In genomic region chr15:72269739-72270138, GRCh38 we compare ENCODE assay signal across 20 cellular contexts. TPM values are rescaled to one million over a fixed set of nuclear protein-coding genes. Genes with fewer than 3 reads are reported as not detected.
DNase-seq lines count a peak whose midpoint lies in the region; ATAC-seq, FAIRE-seq and TF ChIP-seq lines count a peak whose summit lies in the region.
"Had no signal": no experiment of that assay in that cellular context is flagged by ENCODE, and none has a peak within 500 bp of the region (broad histone marks: within the 10 kb centered on the region; RNA-seq: fewer than 3 reads in every experiment).

No MANE protein-coding gene starts in this region.

- H3K27me3 Mint-ChIP-seq in activated naive CD4-positive, alpha-beta T cell treated with anti-CD3 and anti-CD28 coated beads, Interleukin-2, amount 50 U/mL, for 24 hours: no peaks in the 10 kb centered on the region
- no peaks in the 10 kb centered on the region for H3K27me3 Mint-ChIP-seq in central memory CD8-positive, alpha-beta T cell
- H3K27me3 Mint-ChIP-seq in osteocyte (ENCODE audit: unreplicated experiment): no peaks in the 10 kb centered on the region
- H3K27me3 Mint-ChIP-seq: CD4-positive, CD25-positive, alpha-beta regulatory T cell had no signal

- H3K4me2 ChIP-seq in Loucy (ENCODE audit: low read depth, low read length, poor library complexity, severe bottlenecking): peak overlapping the region; percentile 81

- H3K4me3 ChIP-seq in Loucy (ENCODE audit: low read length, poor library complexity, severe bottlenecking) (peak overlapping the region; percentile 87), kidney (ENCODE audit: low read length in 2 of 2) (no peak overlapping the region)
- H3K4me3 ChIP-seq: BLaER1 treated with 17β-estradiol and CSF1 and Interleukin-3, amounts not matched to agents 10 nM and 100 nM; HAP-1 had no signal

- H3K36me3 Mint-ChIP-seq in activated naive CD4-positive, alpha-beta T cell treated with anti-CD3 and anti-CD28 coated beads, Interleukin-2, amount 50 U/mL, for 24 hours: peaks cover 23% of the 10 kb centered on the region
- H3K36me3 Mint-ChIP-seq in central memory CD8-positive, alpha-beta T cell (ENCODE audit: insufficient read depth): peaks cover 32% of the 10 kb centered on the region
- H3K36me3 Mint-ChIP-seq in osteocyte (ENCODE audit: unreplicated experiment): peaks cover 17% of the 10 kb centered on the region

- H3K9me3 ChIP-seq in Loucy (ENCODE audit: insufficient read depth, low read depth, low read length) (no peaks in the 10 kb centered on the region), kidney (ENCODE audit: control insufficient read depth in 1 of 2, low read length in 2 of 2) (no peaks in the 10 kb centered on the region)
- H3K9me3 ChIP-seq: BLaER1 treated with 17β-estradiol and CSF1 and Interleukin-3, amounts not matched to agents 10 nM and 100 nM; HAP-1 had no signal

- H3K9me3 Mint-ChIP-seq in activated naive CD4-positive, alpha-beta T cell treated with anti-CD3 and anti-CD28 coated beads, Interleukin-2, amount 50 U/mL, for 24 hours: no peaks in the 10 kb centered on the region
- H3K9me3 Mint-ChIP-seq in central memory CD8-positive, alpha-beta T cell: no peaks in the 10 kb centered on the region
- no peaks in the 10 kb centered on the region for H3K9me3 Mint-ChIP-seq in osteocyte (ENCODE audit: unreplicated experiment)
- H3K9me3 Mint-ChIP-seq: CD4-positive, CD25-positive, alpha-beta regulatory T cell; HFFc6 had no signal

- no peaks in the 10 kb centered on the region for H3K9me2 ChIP-seq in Loucy (replicated peaks; ENCODE audit: low read depth, low read length)

- H3K27me3 ChIP-seq in Loucy (ENCODE audit: insufficient read depth, low read length, poor library complexity, severe bottlenecking): no peaks in the 10 kb centered on the region
- H3K27me3 ChIP-seq: BLaER1 treated with 17β-estradiol and CSF1 and Interleukin-3, amounts not matched to agents 10 nM and 100 nM had no signal

- H4K20me1 ChIP-seq in Loucy (ENCODE audit: insufficient read depth, low read length, poor library complexity, severe bottlenecking): peaks cover 6% of the 10 kb centered on the region

- intact Hi-C loops in kidney (cut with DNase I): no loop called here

- no peak for ATAC-seq in central memory CD8-positive, alpha-beta T cell (replicated peaks; ENCODE audit: extremely low read depth, poor library complexity, severe bottlenecking)
- no peak for ATAC-seq in GM21390 (IDR thresholded peaks at IDR 0.05; ENCODE audit: unreplicated experiment)
- ATAC-seq: GM12878, HepG2 had no signal

- peaks cover 30% of the 10 kb centered on the region for H3K79me2 ChIP-seq in Loucy (ENCODE audit: insufficient read depth, low read length)

- TF ChIP-seq CTCF in Loucy (conservative IDR thresholded peaks at IDR 0.05; ENCODE audit: low read length) (no peak), osteocyte (IDR thresholded peaks at IDR 0.05) (no peak), kidney (IDR thresholded peaks at IDR 0.05; ENCODE audit: borderline replicate concordance, extremely low read depth, insufficient read depth) (no peak)

- no peak for FAIRE-seq in kidney (lab: Jason Lieb, UNC)
- FAIRE-seq: GM12878, H1, HepG2, HTR-8/SVneo had no signal

- H3K4me1 ChIP-seq in Loucy (ENCODE audit: insufficient read depth, low read length, poor library complexity, severe bottlenecking): peaks cover 25% of the 10 kb centered on the region
- peaks cover 0 to 11% of the 10 kb centered on the region in 2 donors for H3K4me1 ChIP-seq in kidney (ENCODE audit: control insufficient read depth in 1 of 2, insufficient read depth in 1 of 2, low read depth in 1 of 2, low read length in 2 of 2)

- no peak overlapping the region for H3K27ac ChIP-seq in kidney (ENCODE audit: low read depth in 2 of 2, low read length in 2 of 2)
- H3K27ac ChIP-seq: BLaER1 treated with 17β-estradiol and CSF1 and Interleukin-3, amounts not matched to agents 10 nM and 100 nM had no signal

- no peak overlapping the region for H2AFZ ChIP-seq in Loucy (ENCODE audit: low read length)

- no peak overlapping the region for H3K27ac Mint-ChIP-seq in activated naive CD4-positive, alpha-beta T cell treated with anti-CD3 and anti-CD28 coated beads, Interleukin-2, amount 50 U/mL, for 24 hours
- H3K27ac Mint-ChIP-seq in central memory CD8-positive, alpha-beta T cell (ENCODE audit: low read depth): peak overlapping the region; percentile 32
- H3K27ac Mint-ChIP-seq in osteocyte (ENCODE audit: unreplicated experiment): peak overlapping the region; percentile 27

- H3K4me3 Mint-ChIP-seq in activated naive CD4-positive, alpha-beta T cell treated with anti-CD3 and anti-CD28 coated beads, Interleukin-2, amount 50 U/mL, for 24 hours: peak overlapping the region; percentile 96
- no peak overlapping the region for H3K4me3 Mint-ChIP-seq in central memory CD8-positive, alpha-beta T cell
- H3K4me3 Mint-ChIP-seq in osteocyte (ENCODE audit: unreplicated experiment): no peak overlapping the region

- H3K4me1 Mint-ChIP-seq in activated naive CD4-positive, alpha-beta T cell treated with anti-CD3 and anti-CD28 coated beads, Interleukin-2, amount 50 U/mL, for 24 hours: peaks cover 56% of the 10 kb centered on the region
- H3K4me1 Mint-ChIP-seq in central memory CD8-positive, alpha-beta T cell: peaks cover 34% of the 10 kb centered on the region
- H3K4me1 Mint-ChIP-seq in osteocyte (ENCODE audit: unreplicated experiment): peaks cover 28% of the 10 kb centered on the region

- no peak for DNase-seq in activated naive CD4-positive, alpha-beta T cell treated with anti-CD3 and anti-CD28 coated beads, Interleukin-2, amount 50 U/mL, for 16 hours
- no peak for DNase-seq in central memory CD8-positive, alpha-beta T cell (ENCODE audit: low spot score in 2 of 2)
- DNase-seq in osteocyte (ENCODE audit: extremely low spot score, unreplicated experiment) (no peak), kidney (no peak), SHP77 (lab: John Stamatoyannopoulos, UW) (no peak)
- DNase-seq: ACHN; Calu3; CD4-positive, CD25-positive, alpha-beta regulatory T cell; DMS 273 treated with DMSO at 0.1 percent for 48 hours; HFFc6 had no signal

- H3K36me3 ChIP-seq in Loucy (ENCODE audit: insufficient read depth, low read length) (peaks cover 28% of the 10 kb centered on the region; the same call in 1 of the 2 replicates), kidney (ENCODE audit: control insufficient read depth in 1 of 2, insufficient read depth in 2 of 2, low read length in 2 of 2) (peaks cover 24 to 34% of the 10 kb centered on the region in 2 donors)

- peak overlapping the region; percentile 86 for H3K9ac ChIP-seq in Loucy (ENCODE audit: low read depth, low read length, poor library complexity, severe bottlenecking)
- no peak overlapping the region for H3K9ac ChIP-seq in kidney (ENCODE audit: low read length in 2 of 2)

- H3F3A ChIP-seq in Loucy (ENCODE audit: low read depth): no peaks in the 10 kb centered on the region

RNA-seq across cellular contexts. Expression of gene PARP6, which starts 2.6 kb away (rescaled TPM):
- total RNA-seq in osteocyte (93.9 and 97.8 TPM in 2 replicates), kidney (69.7 TPM)
- 50.4 TPM for polyA plus RNA-seq in kidney (ENCODE audit: insufficient read depth, low read depth, low replicate concordance)

RNA-seq across cellular contexts. Expression of gene PKM, which starts 38.7 kb away (rescaled TPM):
- total RNA-seq in osteocyte (602 and 617 TPM in 2 replicates), kidney (1,124 TPM)
- polyA plus RNA-seq in kidney (ENCODE audit: insufficient read depth, low read depth, low replicate concordance): 799 TPM

RNA-seq across cellular contexts. Expression of gene CELF6, which starts 50.2 kb away (rescaled TPM):
- total RNA-seq in osteocyte: 0.65 and 0.86 TPM in 2 replicates
- total RNA-seq in kidney: 3.5 TPM
- 3.8 TPM for polyA plus RNA-seq in kidney (ENCODE audit: insufficient read depth, low read depth, low replicate concordance)
- total RNA-seq: A172 had no signal
